Comparison of ENCODE assay signal across 5 cellular contexts in the genomic region with DNA sequence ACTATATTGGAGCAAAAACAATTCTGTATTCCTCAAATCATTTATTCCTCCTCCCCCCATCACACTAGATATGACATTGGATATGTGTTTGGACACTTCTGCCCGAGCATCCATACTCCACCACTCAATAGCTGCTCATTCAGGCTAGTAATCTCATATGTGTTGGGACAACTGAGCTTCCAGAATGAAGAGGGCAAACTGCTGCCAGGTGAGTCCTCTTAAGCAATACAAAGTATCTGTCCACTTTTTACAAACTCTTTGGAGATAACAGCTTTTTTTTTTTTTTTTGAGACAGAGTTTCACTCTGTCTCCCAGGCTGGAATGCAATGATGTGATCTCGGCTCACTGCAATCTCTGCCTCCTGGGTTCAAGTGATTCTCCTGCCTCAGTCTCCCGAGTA. TPM values are rescaled to one million over a fixed set of nuclear protein-coding genes. Genes with fewer than 3 reads are reported as not detected.
"Had no signal": no experiment of that assay in that cellular context is flagged by ENCODE, and none has a peak within 500 bp of the region (broad histone marks: within the 10 kb centered on the region; RNA-seq: fewer than 3 reads in every experiment).

No MANE protein-coding gene starts in this region.

- H3K4me3 Mint-ChIP-seq: GM23338, H9 had no signal

- DNase-seq: H9, HCEC 1CT had no signal

- H2AFZ ChIP-seq: GM23338 had no signal

- H3K4me2 ChIP-seq: GM23338 had no signal

- H3K9me3 Mint-ChIP-seq: GM23338, H9, IgD-negative memory B cell had no signal

- H3K27ac Mint-ChIP-seq: GM23338, H9, IgD-negative memory B cell had no signal

- H3K27me3 Mint-ChIP-seq: IgD-negative memory B cell had no signal

- ATAC-seq: GM23338 had no signal

- H3K4me3 ChIP-seq: GM23338 had no signal

RNA-seq across cellular contexts. Expression of a gene that starts 5.4 kb away (rescaled TPM):
- total RNA-seq: GM23338, H1, H9 had no signal
